In genomic region chr3:42247576-42248027, GRCh38 we compare ENCODE assay signal across 1 cellular context.
TF ChIP-seq lines count a peak whose summit lies in the region.

No MANE protein-coding gene starts in this region.

TF ChIP-seq in GM12878, 131 proteins besides CTCF, POLR2A, EP300 and RAD21 (continued from another document):
- TF ChIP-seq, protein P1, sequence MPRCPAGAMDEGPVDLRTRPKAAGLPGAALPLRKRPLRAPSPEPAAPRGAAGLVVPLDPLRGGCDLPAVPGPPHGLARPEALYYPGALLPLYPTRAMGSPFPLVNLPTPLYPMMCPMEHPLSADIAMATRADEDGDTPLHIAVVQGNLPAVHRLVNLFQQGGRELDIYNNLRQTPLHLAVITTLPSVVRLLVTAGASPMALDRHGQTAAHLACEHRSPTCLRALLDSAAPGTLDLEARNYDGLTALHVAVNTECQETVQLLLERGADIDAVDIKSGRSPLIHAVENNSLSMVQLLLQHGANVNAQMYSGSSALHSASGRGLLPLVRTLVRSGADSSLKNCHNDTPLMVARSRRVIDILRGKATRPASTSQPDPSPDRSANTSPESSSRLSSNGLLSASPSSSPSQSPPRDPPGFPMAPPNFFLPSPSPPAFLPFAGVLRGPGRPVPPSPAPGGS (IDR thresholded peaks at IDR 0.05; ENCODE audit: borderline replicate concordance, insufficient read depth, low read depth, low read length, poor library complexity, severe bottlenecking) = no peak
- TF ChIP-seq CBX3 (IDR thresholded peaks at IDR 0.05; ENCODE audit: borderline replicate concordance, low read depth) (no peak), KDM1A (IDR thresholded peaks at IDR 0.05; ENCODE audit: borderline replicate concordance) (no peak), CHD4 (IDR thresholded peaks at IDR 0.05) (no peak), NR2C2 (IDR thresholded peaks at IDR 0.05; ENCODE audit: borderline replicate concordance, control insufficient read depth, insufficient read length, low read depth) (no peak), HSF1 (IDR thresholded peaks at IDR 0.05; ENCODE audit: low read depth, low read length) (no peak), SMARCA5 (IDR thresholded peaks at IDR 0.05) (no peak), PRDM15 (CRISPR knock-in tag; IDR thresholded peaks at IDR 0.05) (no peak), ZNF384 (IDR thresholded peaks at IDR 0.05; ENCODE audit: borderline replicate concordance, low read depth, low read length) (peak; percentile 59; the same call in 1 of the 2 replicates), ZSCAN29 (IDR thresholded peaks at IDR 0.05) (no peak), ATF7 (IDR thresholded peaks at IDR 0.05; ENCODE audit: low read depth) (no peak), CREM (IDR thresholded peaks at IDR 0.05; ENCODE audit: low read depth) (no peak)
